Comparison of ENCODE assay signal across 23 cellular contexts in genomic region chr4:133775469-133775868, GRCh38.
DNase-seq lines count a peak whose midpoint lies in the region; ATAC-seq, FAIRE-seq and TF ChIP-seq lines count a peak whose summit lies in the region.
"Had no signal": no experiment of that assay in that cellular context is flagged by ENCODE, and none has a peak within 500 bp of the region (broad histone marks: within the 10 kb centered on the region; RNA-seq: fewer than 3 reads in every experiment).

No MANE protein-coding gene starts in this region.

- no peak overlapping the region for H2BK5ac ChIP-seq in IMR-90 (ENCODE audit: low read depth, low read length, poor library complexity, severe bottlenecking)

- H3K27ac ChIP-seq in A549 (no peak overlapping the region), IMR-90 (ENCODE audit: insufficient read depth, low read length) (no peak overlapping the region), K562 (ENCODE audit: extremely low read depth, low read depth, low read length) (no peak overlapping the region), foreskin keratinocyte (no peak overlapping the region)
- H3K27ac ChIP-seq: BLaER1 treated with 17β-estradiol and CSF1 and Interleukin-3, amounts not matched to agents 10 nM and 100 nM; C4-2B had no signal

- no peak overlapping the region for H3K18ac ChIP-seq in IMR-90 (ENCODE audit: low read depth, low read length)

- H4K5ac ChIP-seq in IMR-90 (ENCODE audit: low read depth, low read length) = no peak overlapping the region

- no peak overlapping the region for H3K4me2 ChIP-seq in A549
- H3K4me2 ChIP-seq in IMR-90 (ENCODE audit: low read depth, low read length) = no peak overlapping the region
- no peak overlapping the region for H3K4me2 ChIP-seq in K562 (ENCODE audit: insufficient read depth, low read length)
- H3K4me2 ChIP-seq: BLaER1 treated with 17β-estradiol and CSF1 and Interleukin-3, amounts not matched to agents 10 nM and 100 nM had no signal

- H4K20me1 ChIP-seq in IMR-90 (ENCODE audit: insufficient read depth, low read length) (no peaks in the 10 kb centered on the region), K562 (replicated peaks; ENCODE audit: control insufficient read depth, insufficient read depth, low read length) (no peaks in the 10 kb centered on the region)
- H4K20me1 ChIP-seq: BLaER1 treated with 17β-estradiol and CSF1 and Interleukin-3, amounts not matched to agents 10 nM and 100 nM had no signal

- H3K4me1 ChIP-seq in A549 = no peaks in the 10 kb centered on the region
- H3K4me1 ChIP-seq in IMR-90 (ENCODE audit: control insufficient read depth, insufficient read depth, low read length) = no peaks in the 10 kb centered on the region
- H3K4me1 ChIP-seq in K562 (replicated peaks in 1 of 2; ENCODE audit: control insufficient read depth in 2 of 2, insufficient read depth in 2 of 2, low read length in 2 of 2) = no peaks in the 10 kb centered on the region
- no peaks in the 10 kb centered on the region for H3K4me1 ChIP-seq in foreskin keratinocyte
- H3K4me1 ChIP-seq: BLaER1 treated with 17β-estradiol and CSF1 and Interleukin-3, amounts not matched to agents 10 nM and 100 nM; Caco-2 had no signal

- H3K4ac ChIP-seq in IMR-90 (ENCODE audit: low read depth, low read length) = no peak overlapping the region

- CTCF ChIA-PET in A549 (lab: Yijun Ruan, JAX) = no interaction called here
- CTCF ChIA-PET in IMR-90 (lab: Yijun Ruan, JAX) = no interaction called here
- CTCF ChIA-PET in K562 (lab: Yijun Ruan, JAX; ENCODE audit: low intra/inter-chr PET ratio) = no interaction called here

- no peak overlapping the region for H2BK15ac ChIP-seq in IMR-90 (ENCODE audit: low read depth, low read length)

- no peak overlapping the region for H4K91ac ChIP-seq in IMR-90 (ENCODE audit: insufficient read depth, low read depth, low read length)

- no peak overlapping the region for H2BK20ac ChIP-seq in IMR-90 (ENCODE audit: low read depth, low read length)

- H3K23ac ChIP-seq in IMR-90 (ENCODE audit: low read depth, low read length) = no peak overlapping the region

- TF ChIP-seq CTCF in A549 (IDR thresholded peaks at IDR 0.05) (no peak), IMR-90 (conservative IDR thresholded peaks at IDR 0.05; ENCODE audit: low read depth, low read length) (no peak), K562 (IDR thresholded peaks at IDR 0.05 in 2 of 3, conservative IDR thresholded peaks at IDR 0.05 in 1 of 3; ENCODE audit: insufficient read depth in 2 of 3, low read depth in 1 of 3, low read length in 3 of 3) (no peak), foreskin keratinocyte (conservative IDR thresholded peaks at IDR 0.05) (no peak)

- H2AK5ac ChIP-seq in IMR-90 (ENCODE audit: low read depth, low read length) = no peak overlapping the region

- no peak overlapping the region for H2AK9ac ChIP-seq in IMR-90 (replicated peaks; ENCODE audit: low read depth, low read length, poor library complexity)

- H3K9me3 ChIP-seq in A549 = no peaks in the 10 kb centered on the region
- H3K9me3 ChIP-seq in IMR-90 (ENCODE audit: control insufficient read depth, insufficient read depth, low read length) = no peaks in the 10 kb centered on the region
- no peaks in the 10 kb centered on the region for H3K9me3 ChIP-seq in K562 (replicated peaks; ENCODE audit: control insufficient read depth, insufficient read depth, low read depth, low read length)

- WGBS in A549 (ENCODE audit: missing lambda C conversion rate) = 82% methylated on average over 1 of the region's 1 CpG
- WGBS in IMR-90 (ENCODE audit: extremely low coverage in 2 of 2, insufficient read length in 1 of 2), 2 experiments = no CpG with 5 or more reads among the region's 1 CpG
- WGBS in K562 (ENCODE audit: insufficient coverage, low coverage, missing lambda C conversion rate) = 5% methylated on average over 1 of the region's 1 CpG

- H2AFZ ChIP-seq in IMR-90 (replicated peaks; ENCODE audit: low read length, poor library complexity) (no peak overlapping the region), K562 (ENCODE audit: low read depth, low read length) (no peak overlapping the region)

- no peaks in the 10 kb centered on the region for H3K36me3 ChIP-seq in IMR-90 (ENCODE audit: control insufficient read depth, insufficient read depth, low read length)
- no peaks in the 10 kb centered on the region for H3K36me3 ChIP-seq in K562 (ENCODE audit: control insufficient read depth, insufficient read depth, low read length)
- H3K36me3 ChIP-seq: BLaER1 treated with 17β-estradiol and CSF1 and Interleukin-3, amounts not matched to agents 10 nM and 100 nM had no signal

- H2BK120ac ChIP-seq in IMR-90 (ENCODE audit: low read depth, low read length) = no peak overlapping the region

- TF ChIP-seq EP300 in A549 (IDR thresholded peaks at IDR 0.05) (no peak), K562 (IDR thresholded peaks at IDR 0.05; ENCODE audit: low read length) (no peak)

- no peak overlapping the region for H3K14ac ChIP-seq in IMR-90 (replicated peaks; ENCODE audit: low read depth, low read length)

- H3K56ac ChIP-seq in IMR-90 (ENCODE audit: extremely low read depth, insufficient read depth, low read length) = no peak overlapping the region

- intact Hi-C loops in IMR-90 (cut with micrococcal nuclease) = no loop called here
- intact Hi-C loops in K562 (cut with micrococcal nuclease) = no loop called here
- intact Hi-C loops in posterior cingulate gyrus (cut with DNase I) = no loop called here

- FAIRE-seq in A549 (lab: Jason Lieb, UNC) (no peak), K562 (lab: Jason Lieb, UNC) (no peak)
- FAIRE-seq: GM12878, GM12892, GM18507 had no signal

- TF ChIP-seq POLR2A in A549 (IDR thresholded peaks at IDR 0.05; ENCODE audit: low read length) (no peak), IMR-90 (IDR thresholded peaks at IDR 0.05; ENCODE audit: low read depth, low read length) (no peak), K562 (conservative IDR thresholded peaks at IDR 0.05) (no peak)

- H3K4me3 ChIP-seq in A549 (no peak overlapping the region), IMR-90 (ENCODE audit: insufficient read depth, low read depth, low read length) (no peak overlapping the region), K562 (no peak overlapping the region)
- H3K4me3 ChIP-seq: BLaER1 treated with 17β-estradiol and CSF1 and Interleukin-3, amounts not matched to agents 10 nM and 100 nM; GM12878 had no signal

- ATAC-seq in A549 (no peak), IMR-90 (ENCODE audit: low read depth) (peak; percentile 46; the same call in 1 of the 2 replicates), K562 (no peak), foreskin keratinocyte (peak; percentile 56), HG03159 (IDR thresholded peaks at IDR 0.05; ENCODE audit: unreplicated experiment) (no peak)
- ATAC-seq: CD8-positive, alpha-beta T cell; GM12878 had no signal

- H3K9ac ChIP-seq in IMR-90 (ENCODE audit: low read depth, low read length) (no peak overlapping the region), K562 (ENCODE audit: insufficient read depth in 1 of 2, low read depth in 2 of 2, low read length in 2 of 2) (no peak overlapping the region)
- H3K9ac ChIP-seq: BLaER1 treated with 17β-estradiol and CSF1 and Interleukin-3, amounts not matched to agents 10 nM and 100 nM had no signal

- no peaks in the 10 kb centered on the region for H3K79me2 ChIP-seq in K562 (ENCODE audit: control insufficient read depth, insufficient read depth, low read length)

- H3K9me1 ChIP-seq in IMR-90 (ENCODE audit: insufficient read depth, low read length) = no peaks in the 10 kb centered on the region
- no peaks in the 10 kb centered on the region for H3K9me1 ChIP-seq in K562 (ENCODE audit: control insufficient read depth, insufficient read depth, low read length)

- H3K79me1 ChIP-seq in IMR-90 (ENCODE audit: low read depth in 1 of 2, low read length in 2 of 2) = no peaks in the 10 kb centered on the region

- in situ Hi-C loops in IMR-90 (cut with MboI; ENCODE audit: low sequenced_read_pairs) (no loop called here), K562 (cut with MboI) (no loop called here)

- dilution Hi-C loops in IMR-90 (cut with HindIII; ENCODE audit: low sequenced_read_pairs, unreplicated experiment) = no loop called here

- TF ChIP-seq RAD21 in A549 (conservative IDR thresholded peaks at IDR 0.05 in 1 of 2, IDR thresholded peaks at IDR 0.05 in 1 of 2) (no peak), IMR-90 (IDR thresholded peaks at IDR 0.05; ENCODE audit: low read length) (no peak), K562 (CRISPR knock-in tag; conservative IDR thresholded peaks at IDR 0.05 in 1 of 2, IDR thresholded peaks at IDR 0.05 in 1 of 2) (no peak)

- DNase-seq in A549 (ENCODE audit: low read depth in 1 of 2, low spot score in 1 of 2) (no peak), IMR-90 (no peak), K562 (ENCODE audit: extremely low read depth in 1 of 4, low spot score in 3 of 4) (no peak), foreskin keratinocyte (no peak), DMS153 (lab: John Stamatoyannopoulos, UW) (no peak), posterior cingulate gyrus (no peak), NCI-H2196 (lab: John Stamatoyannopoulos, UW; ENCODE audit: unreplicated experiment) (no peak)
- DNase-seq: 8988T; AML-193; Caco-2; Calu3; CD4-positive, alpha-beta T cell; CD8-positive, alpha-beta T cell; DMS53; DMS79; DND-41; GDM1 had no signal

- H4K8ac ChIP-seq in IMR-90 (ENCODE audit: low read depth in 2 of 2, low read length in 2 of 2) = no peak overlapping the region

- POLR2A ChIA-PET in A549 (lab: Yijun Ruan, JAX) (no interaction called here), IMR-90 (lab: Charles Lee; ENCODE audit: unreplicated experiment) (no interaction called here), K562 (lab: Yijun Ruan, JAX) (no interaction called here)

- no TSS peak for BruUV-seq in IMR-90 (replicated peaks; lab: Mats Ljungman, UMichigan)
- no TSS peak for BruUV-seq in K562 (replicated peaks; lab: Mats Ljungman, UMichigan)

- H3K27me3 ChIP-seq in IMR-90 (ENCODE audit: control insufficient read depth, insufficient read depth, low read length) (no peaks in the 10 kb centered on the region), K562 (ENCODE audit: control insufficient read depth in 2 of 2, insufficient read depth in 2 of 2, low read length in 2 of 2) (no peaks in the 10 kb centered on the region), foreskin keratinocyte (no peaks in the 10 kb centered on the region)
- H3K27me3 ChIP-seq: BLaER1 treated with 17β-estradiol and CSF1 and Interleukin-3, amounts not matched to agents 10 nM and 100 nM had no signal

TF ChIP-seq in A549, 52 proteins besides CTCF, POLR2A, EP300 and RAD21 (continues in another document):
- TF ChIP-seq, protein P1, sequence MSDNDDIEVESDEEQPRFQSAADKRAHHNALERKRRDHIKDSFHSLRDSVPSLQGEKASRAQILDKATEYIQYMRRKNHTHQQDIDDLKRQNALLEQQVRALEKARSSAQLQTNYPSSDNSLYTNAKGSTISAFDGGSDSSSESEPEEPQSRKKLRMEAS (IDR thresholded peaks at IDR 0.05) = no peak

TF ChIP-seq in IMR-90, 13 proteins besides CTCF, POLR2A, EP300 and RAD21 (continues in another document):
- no peak for TF ChIP-seq MXI1 (IDR thresholded peaks at IDR 0.05; ENCODE audit: borderline replicate concordance, low read depth, low read length)
- peak; percentile 94 for TF ChIP-seq MAFK (IDR thresholded peaks at IDR 0.05; ENCODE audit: low read depth, low read length)

TF ChIP-seq in K562, 482 proteins besides CTCF, POLR2A, EP300 and RAD21 (continues in another document):
- TF ChIP-seq CREB1 (IDR thresholded peaks at IDR 0.05) = no peak
- TF ChIP-seq CREB1 (CRISPR knock-in tag; IDR thresholded peaks at IDR 0.05) = no peak
- TF ChIP-seq NFYB (IDR thresholded peaks at IDR 0.05; ENCODE audit: extremely low read depth, insufficient read length) = no peak
- TF ChIP-seq MAFF (IDR thresholded peaks at IDR 0.05; ENCODE audit: low read length) = 0 out of 2 replicates have a peak, but pooled peaks have one; percentile 36

Comparison
In these comparisons a context has a peak if more than half of its experiments do, and no peak if none do; other contexts are left out.
1. ATAC-seq: peak in IMR-90 (single experiment) and foreskin keratinocyte (single experiment); none in A549 (0 of 2), K562 (single experiment) and HG03159 (single experiment).
2. Of the 35 proteins assayed by ChIP-seq in both K562 and A549: peak only in K562: none; only in A549: none; in both: MAFK; in neither: 34.